1 cellular context compared by ENCODE assay signal in genomic region chrX:129931411-129932136, GRCh38.
TF ChIP-seq lines count a peak whose summit lies in the region.

No MANE protein-coding gene starts in this region.

TF ChIP-seq in K562, 482 proteins besides CTCF, POLR2A, EP300 and RAD21 (continued from another document):
- peak; percentile 57 for TF ChIP-seq GABPA (tag; conservative IDR thresholded peaks at IDR 0.05; ENCODE audit: low read depth)
- TF ChIP-seq ZNF75A (CRISPR knock-in tag; IDR thresholded peaks at IDR 0.05) = no peak
- TF ChIP-seq ASH1L (IDR thresholded peaks at IDR 0.05; ENCODE audit: borderline replicate concordance, low read depth, partially characterized antibody) = peak; percentile 57
- TF ChIP-seq, protein P1, sequence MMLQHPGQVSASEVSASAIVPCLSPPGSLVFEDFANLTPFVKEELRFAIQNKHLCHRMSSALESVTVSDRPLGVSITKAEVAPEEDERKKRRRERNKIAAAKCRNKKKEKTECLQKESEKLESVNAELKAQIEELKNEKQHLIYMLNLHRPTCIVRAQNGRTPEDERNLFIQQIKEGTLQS (IDR thresholded peaks at IDR 0.05) = no peak
- TF ChIP-seq, protein P1 (CRISPR knock-in tag; conservative IDR thresholded peaks at IDR 0.05) = no peak
- TF ChIP-seq NR2C2 (CRISPR knock-in tag; IDR thresholded peaks at IDR 0.05) = no peak
- TF ChIP-seq NR2C2 (tag; IDR thresholded peaks at IDR 0.05) = peak; percentile 89
- TF ChIP-seq KDM5B (IDR thresholded peaks at IDR 0.05; ENCODE audit: insufficient replicate concordance, low read depth, low read length) = peak; percentile 60
- no peak for TF ChIP-seq CEBPG (CRISPR knock-in tag; IDR thresholded peaks at IDR 0.05)
- TF ChIP-seq CEBPG (tag; conservative IDR thresholded peaks at IDR 0.05 in 1 of 2, IDR thresholded peaks at IDR 0.05 in 1 of 2) = no peak
- TF ChIP-seq ZBTB7A (IDR thresholded peaks at IDR 0.05; ENCODE audit: borderline replicate concordance, control insufficient read depth, low read depth, low read length) = peak; percentile 60; the same call in 1 of the 2 replicates
- TF ChIP-seq, protein P2, sequence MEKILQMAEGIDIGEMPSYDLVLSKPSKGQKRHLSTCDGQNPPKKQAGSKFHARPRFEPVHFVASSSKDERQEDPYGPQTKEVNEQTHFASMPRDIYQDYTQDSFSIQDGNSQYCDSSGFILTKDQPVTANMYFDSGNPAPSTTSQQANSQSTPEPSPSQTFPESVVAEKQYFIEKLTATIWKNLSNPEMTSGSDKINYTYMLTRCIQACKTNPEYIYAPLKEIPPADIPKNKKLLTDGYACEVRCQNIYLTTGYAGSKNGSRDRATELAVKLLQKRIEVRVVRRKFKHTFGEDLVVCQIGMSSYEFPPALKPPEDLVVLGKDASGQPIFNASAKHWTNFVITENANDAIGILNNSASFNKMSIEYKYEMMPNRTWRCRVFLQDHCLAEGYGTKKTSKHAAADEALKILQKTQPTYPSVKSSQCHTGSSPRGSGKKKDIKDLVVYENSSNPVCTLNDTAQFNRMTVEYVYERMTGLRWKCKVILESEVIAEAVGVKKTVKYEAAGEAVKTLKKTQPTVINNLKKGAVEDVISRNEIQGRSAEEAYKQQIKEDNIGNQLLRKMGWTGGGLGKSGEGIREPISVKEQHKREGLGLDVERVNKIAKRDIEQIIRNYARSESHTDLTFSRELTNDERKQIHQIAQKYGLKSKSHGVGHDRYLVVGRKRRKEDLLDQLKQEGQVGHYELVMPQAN (IDR thresholded peaks at IDR 0.05; ENCODE audit: borderline replicate concordance) = peak; percentile 75
- TF ChIP-seq YY1 (IDR thresholded peaks at IDR 0.05; ENCODE audit: borderline replicate concordance in 1 of 3, control insufficient read depth in 1 of 3, extremely low read depth in 1 of 3, insufficient read depth in 3 of 3, insufficient read length in 1 of 3, insufficient replicate concordance in 2 of 3, low read depth in 1 of 3, low read length in 2 of 3) = peak in 1 of 3 experiments; percentile 6
- TF ChIP-seq FOS (IDR thresholded peaks at IDR 0.05; ENCODE audit: extremely low read depth, insufficient read length) = peak; percentile 50
- TF ChIP-seq, protein P3, sequence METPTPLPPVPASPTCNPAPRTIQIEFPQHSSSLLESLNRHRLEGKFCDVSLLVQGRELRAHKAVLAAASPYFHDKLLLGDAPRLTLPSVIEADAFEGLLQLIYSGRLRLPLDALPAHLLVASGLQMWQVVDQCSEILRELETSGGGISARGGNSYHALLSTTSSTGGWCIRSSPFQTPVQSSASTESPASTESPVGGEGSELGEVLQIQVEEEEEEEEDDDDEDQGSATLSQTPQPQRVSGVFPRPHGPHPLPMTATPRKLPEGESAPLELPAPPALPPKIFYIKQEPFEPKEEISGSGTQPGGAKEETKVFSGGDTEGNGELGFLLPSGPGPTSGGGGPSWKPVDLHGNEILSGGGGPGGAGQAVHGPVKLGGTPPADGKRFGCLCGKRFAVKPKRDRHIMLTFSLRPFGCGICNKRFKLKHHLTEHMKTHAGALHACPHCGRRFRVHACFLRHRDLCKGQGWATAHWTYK (CRISPR knock-in tag; IDR thresholded peaks at IDR 0.05) = peak; percentile 62
- no peak for TF ChIP-seq NR2C1 (IDR thresholded peaks at IDR 0.05)
- TF ChIP-seq NR2C1 (tag; IDR thresholded peaks at IDR 0.05) = 0 out of 2 replicates have a peak, but pooled peaks have one; percentile 19
- peak; percentile 57 for TF ChIP-seq POLR2B (IDR thresholded peaks at IDR 0.05; ENCODE audit: low read depth, partially characterized antibody)
- TF ChIP-seq, protein P4, sequence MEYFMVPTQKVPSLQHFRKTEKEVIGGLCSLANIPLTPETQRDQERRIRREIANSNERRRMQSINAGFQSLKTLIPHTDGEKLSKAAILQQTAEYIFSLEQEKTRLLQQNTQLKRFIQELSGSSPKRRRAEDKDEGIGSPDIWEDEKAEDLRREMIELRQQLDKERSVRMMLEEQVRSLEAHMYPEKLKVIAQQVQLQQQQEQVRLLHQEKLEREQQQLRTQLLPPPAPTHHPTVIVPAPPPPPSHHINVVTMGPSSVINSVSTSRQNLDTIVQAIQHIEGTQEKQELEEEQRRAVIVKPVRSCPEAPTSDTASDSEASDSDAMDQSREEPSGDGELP (CRISPR knock-in tag; IDR thresholded peaks at IDR 0.05; ENCODE audit: borderline replicate concordance) = peak; percentile 47; the same call in 1 of the 2 replicates
- peak in 1 of 2 experiments; percentile 18 for TF ChIP-seq E2F6 (IDR thresholded peaks at IDR 0.05; ENCODE audit: borderline replicate concordance in 1 of 2, extremely low read depth in 1 of 2, insufficient read depth in 1 of 2, insufficient read length in 1 of 2, low read depth in 1 of 2, low read length in 1 of 2, poor library complexity in 1 of 2, severe bottlenecking in 1 of 2)
- no peak for TF ChIP-seq ETV6 (IDR thresholded peaks at IDR 0.05; ENCODE audit: borderline replicate concordance in 1 of 2, low read depth in 2 of 2, low read length in 1 of 2)
- TF ChIP-seq ETV6 (CRISPR knock-in tag; IDR thresholded peaks at IDR 0.05; ENCODE audit: borderline replicate concordance) = no peak
- TF ChIP-seq BHLHE40 (IDR thresholded peaks at IDR 0.05; ENCODE audit: low read length) = peak; percentile 38
- TF ChIP-seq NFIC (IDR thresholded peaks at IDR 0.05) = peak; percentile 41
- peak; percentile 90 for TF ChIP-seq EGR1 (conservative IDR thresholded peaks at IDR 0.05)
- TF ChIP-seq MTA1 (IDR thresholded peaks at IDR 0.05; ENCODE audit: borderline replicate concordance) = no peak
- peak in 1 of 2 experiments; percentile 84; a peak in 1 of 4 replicates for TF ChIP-seq FOXK2 (conservative IDR thresholded peaks at IDR 0.05 in 1 of 2, IDR thresholded peaks at IDR 0.05 in 1 of 2; ENCODE audit: low read depth in 2 of 2)
- TF ChIP-seq RNF2 (IDR thresholded peaks at IDR 0.05) = 0 out of 2 replicates have a peak, but pooled peaks have one; percentile 11
- TF ChIP-seq, protein P5, sequence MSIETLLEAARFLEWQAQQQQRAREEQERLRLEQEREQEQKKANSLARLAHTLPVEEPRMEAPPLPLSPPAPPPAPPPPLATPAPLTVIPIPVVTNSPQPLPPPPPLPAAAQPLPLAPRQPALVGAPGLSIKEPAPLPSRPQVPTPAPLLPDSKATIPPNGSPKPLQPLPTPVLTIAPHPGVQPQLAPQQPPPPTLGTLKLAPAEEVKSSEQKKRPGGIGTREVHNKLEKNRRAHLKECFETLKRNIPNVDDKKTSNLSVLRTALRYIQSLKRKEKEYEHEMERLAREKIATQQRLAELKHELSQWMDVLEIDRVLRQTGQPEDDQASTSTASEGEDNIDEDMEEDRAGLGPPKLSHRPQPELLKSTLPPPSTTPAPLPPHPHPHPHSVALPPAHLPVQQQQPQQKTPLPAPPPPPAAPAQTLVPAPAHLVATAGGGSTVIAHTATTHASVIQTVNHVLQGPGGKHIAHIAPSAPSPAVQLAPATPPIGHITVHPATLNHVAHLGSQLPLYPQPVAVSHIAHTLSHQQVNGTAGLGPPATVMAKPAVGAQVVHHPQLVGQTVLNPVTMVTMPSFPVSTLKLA (conservative IDR thresholded peaks at IDR 0.05) = peak; percentile 41 to 67; a peak in 3 of 4 replicates
- TF ChIP-seq CXXC5 (CRISPR knock-in tag; IDR thresholded peaks at IDR 0.05) = peak; percentile 72
- TF ChIP-seq TCF7L2 (IDR thresholded peaks at IDR 0.05; ENCODE audit: low read depth, low read length) = peak; percentile 55; the same call in 1 of the 2 replicates
- TF ChIP-seq ZBTB2 (IDR thresholded peaks at IDR 0.05) = no peak
- TF ChIP-seq JUND (IDR thresholded peaks at IDR 0.05; ENCODE audit: borderline replicate concordance, low read depth, low read length) = peak; percentile 61; the same call in 1 of the 2 replicates
- TF ChIP-seq JUND (tag; IDR thresholded peaks at IDR 0.05; ENCODE audit: borderline replicate concordance, low read depth, low read length) = no peak
- 0 out of 2 replicates have a peak, but pooled peaks have one; percentile 6 for TF ChIP-seq ATF1 (CRISPR knock-in tag; IDR thresholded peaks at IDR 0.05)
- TF ChIP-seq ATF1 (tag; IDR thresholded peaks at IDR 0.05) = peak; percentile 62; the same call in 1 of the 2 replicates
- peak; percentile 49; the same call in 1 of the 2 replicates for TF ChIP-seq ATF7 (IDR thresholded peaks at IDR 0.05)
- TF ChIP-seq SAP30 (IDR thresholded peaks at IDR 0.05; ENCODE audit: borderline replicate concordance, insufficient read depth, low read depth, low read length, poor library complexity, severe bottlenecking) = peak; percentile 56
- peak; percentile 71 for TF ChIP-seq ZNF384 (IDR thresholded peaks at IDR 0.05; ENCODE audit: low read depth, low read length)
- TF ChIP-seq TEAD1 (CRISPR knock-in tag; IDR thresholded peaks at IDR 0.05) = 0 out of 4 replicates have a peak, but pooled peaks of 1 of the 2 experiments have one; percentile 46
- TF ChIP-seq MAZ (CRISPR knock-in tag; conservative IDR thresholded peaks at IDR 0.05 in 1 of 2, IDR thresholded peaks at IDR 0.05 in 1 of 2) = peak; percentile 62 to 74; a peak in 2 of 4 replicates
- TF ChIP-seq KLF1 (tag; IDR thresholded peaks at IDR 0.05) = 0 out of 2 replicates have a peak, but pooled peaks have one; percentile 34
- TF ChIP-seq L3MBTL2 (IDR thresholded peaks at IDR 0.05) = no peak
- TF ChIP-seq MYC (IDR thresholded peaks at IDR 0.05; ENCODE audit: low read depth, low read length) = no peak
- 0 out of 2 replicates have a peak, but pooled peaks have one; percentile 22 for TF ChIP-seq MYC (CRISPR knock-in tag; IDR thresholded peaks at IDR 0.05; ENCODE audit: borderline replicate concordance, low read depth)
- 0 out of 4 replicates have a peak, but pooled peaks of 1 of the 2 experiments have one; percentile 71 for TF ChIP-seq HDAC1 (IDR thresholded peaks at IDR 0.05)
- TF ChIP-seq, protein P6, sequence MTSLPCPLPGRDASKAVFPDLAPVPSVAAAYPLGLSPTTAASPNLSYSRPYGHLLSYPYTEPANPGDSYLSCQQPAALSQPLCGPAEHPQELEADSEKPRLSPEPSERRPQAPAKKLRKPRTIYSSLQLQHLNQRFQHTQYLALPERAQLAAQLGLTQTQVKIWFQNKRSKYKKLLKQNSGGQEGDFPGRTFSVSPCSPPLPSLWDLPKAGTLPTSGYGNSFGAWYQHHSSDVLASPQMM (CRISPR knock-in tag; IDR thresholded peaks at IDR 0.05) = no peak
- no peak for TF ChIP-seq MXD1 (CRISPR knock-in tag; IDR thresholded peaks at IDR 0.05; ENCODE audit: borderline replicate concordance, poor library complexity, severe bottlenecking)
- peak in 1 of 2 experiments; percentile 14; a peak in 1 of 4 replicates for TF ChIP-seq KDM1A (IDR thresholded peaks at IDR 0.05)
